16 cellular contexts compared by ENCODE assay signal in the genomic region with DNA sequence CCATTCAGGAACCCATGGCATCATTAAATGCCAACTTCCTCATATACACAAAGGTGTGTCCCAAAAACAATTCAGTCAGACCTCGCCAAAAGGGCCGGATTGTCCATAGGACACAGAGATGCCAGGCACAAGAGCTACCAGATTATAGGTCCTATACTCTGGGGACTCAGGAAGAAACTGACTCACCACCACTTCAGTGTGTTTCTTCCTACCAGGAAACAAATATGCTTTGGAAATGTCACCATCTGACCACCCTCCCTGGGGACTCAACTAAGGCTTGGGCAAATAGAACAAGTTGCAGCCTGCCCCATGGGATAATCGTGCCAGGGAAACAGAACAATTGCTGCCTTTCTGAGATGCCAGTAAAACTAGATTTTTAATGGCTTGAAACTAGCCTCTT. TPM values are rescaled to one million over a fixed set of nuclear protein-coding genes. Genes with fewer than 3 reads are reported as not detected.
DNase-seq lines count a peak whose midpoint lies in the region; ATAC-seq and TF ChIP-seq lines count a peak whose summit lies in the region.
"Had no signal": no experiment of that assay in that cellular context is flagged by ENCODE, and none has a peak within 500 bp of the region (broad histone marks: within the 10 kb centered on the region; RNA-seq: fewer than 3 reads in every experiment).

No MANE protein-coding gene starts in this region.

- H3K4me1 Mint-ChIP-seq in endodermal cell: peaks cover 25% of the 10 kb centered on the region

- H3F3A ChIP-seq in PC-3 (ENCODE audit: low read length, unreplicated experiment): no peaks in the 10 kb centered on the region

- H3K9me2 ChIP-seq in PC-3 (replicated peaks; ENCODE audit: low read length): no peaks in the 10 kb centered on the region

- H3K9me3 Mint-ChIP-seq in endodermal cell: peaks cover 4% of the 10 kb centered on the region
- H3K9me3 Mint-ChIP-seq: effector memory CD8-positive, alpha-beta T cell had no signal

- WGBS in prostate gland: 43% methylated on average over 3 of the region's 3 CpGs
- WGBS in endodermal cell (ENCODE audit: insufficient coverage in 1 of 2, insufficient read length in 1 of 2), 2 experiments: 74 to 81% methylated on average over 3 of the region's 3 CpGs

- peaks cover 60% of the 10 kb centered on the region for H3K27me3 Mint-ChIP-seq in endodermal cell (ENCODE audit: insufficient read depth)

- peak overlapping the region; percentile 28; the same call in 1 of the 2 replicates for H3K9ac ChIP-seq in PC-3 (ENCODE audit: low read length)
- no peak overlapping the region for H3K9ac ChIP-seq in endodermal cell (ENCODE audit: extremely low read depth, low read length, poor library complexity, severe bottlenecking)

- intact Hi-C loops in PC-3 (cut with micrococcal nuclease): no loop called here
- intact Hi-C loops in prostate gland (cut with DNase I): no loop called here

- BruUV-seq in PC-3 (replicated peaks; lab: Mats Ljungman, UMichigan): no TSS peak

- peaks cover 8% of the 10 kb centered on the region; the same call in 1 of the 2 replicates for H3K4me1 ChIP-seq in PC-3 (ENCODE audit: insufficient read depth, low read length)
- no peaks in the 10 kb centered on the region for H3K4me1 ChIP-seq in prostate gland (replicated peaks)
- peaks cover 6% of the 10 kb centered on the region for H3K4me1 ChIP-seq in endodermal cell (ENCODE audit: control insufficient read depth, insufficient read depth, low read length)
- H3K4me1 ChIP-seq: heart right ventricle had no signal

- no peak overlapping the region for H3K4me3 Mint-ChIP-seq in endodermal cell
- H3K4me3 Mint-ChIP-seq: effector memory CD8-positive, alpha-beta T cell; natural killer cell treated with Interleukin-12 subunit alpha and Interleukin-12 subunit beta and Interleukin-15 and Interleukin-18, amount 100 ng/mL, for 72 hours had no signal

- H3K27me3 ChIP-seq in PC-3 (ENCODE audit: low read length): peaks cover 55% of the 10 kb centered on the region
- no peaks in the 10 kb centered on the region for H3K27me3 ChIP-seq in prostate gland (replicated peaks; ENCODE audit: insufficient read depth)
- peaks cover 46% of the 10 kb centered on the region for H3K27me3 ChIP-seq in endodermal cell (ENCODE audit: control insufficient read depth, insufficient read depth, low read length, poor library complexity, severe bottlenecking)

- H4K20me1 ChIP-seq in PC-3 (ENCODE audit: low read length): no peaks in the 10 kb centered on the region

- H3K9me3 ChIP-seq in PC-3 (ENCODE audit: low read length): no peaks in the 10 kb centered on the region
- H3K9me3 ChIP-seq in prostate gland: no peaks in the 10 kb centered on the region
- no peaks in the 10 kb centered on the region for H3K9me3 ChIP-seq in endodermal cell (ENCODE audit: control insufficient read depth, low read length)
- H3K9me3 ChIP-seq: heart right ventricle had no signal

- H3K4me2 ChIP-seq in PC-3 (ENCODE audit: low read length): no peak overlapping the region

- POLR2A ChIA-PET in PC-3 (lab: Charles Lee; ENCODE audit: unreplicated experiment): no interaction called here

- H2AFZ ChIP-seq in PC-3 (ENCODE audit: low read length): no peak overlapping the region

- CTCF ChIA-PET in PC-3 (lab: Charles Lee): no interaction called here

- H3K36me3 ChIP-seq in PC-3 (ENCODE audit: low read depth, low read length) (no peaks in the 10 kb centered on the region), prostate gland (no peaks in the 10 kb centered on the region), endodermal cell (ENCODE audit: control insufficient read depth, insufficient read depth, low read length) (no peaks in the 10 kb centered on the region)
- H3K36me3 ChIP-seq: heart right ventricle had no signal

- TF ChIP-seq CTCF in PC-3 (conservative IDR thresholded peaks at IDR 0.05; ENCODE audit: low read depth, low read length) (no peak), prostate gland (IDR thresholded peaks at IDR 0.05) (no peak), endodermal cell (conservative IDR thresholded peaks at IDR 0.05) (no peak)

- H3K4me3 ChIP-seq in PC-3 (ENCODE audit: low read length): no peak overlapping the region
- H3K4me3 ChIP-seq in prostate gland: no peak overlapping the region
- no peak overlapping the region for H3K4me3 ChIP-seq in endodermal cell (ENCODE audit: low read length)
- H3K4me3 ChIP-seq: heart right ventricle, skin epidermis had no signal

- H3K79me2 ChIP-seq in PC-3 (ENCODE audit: low read length): no peaks in the 10 kb centered on the region

- H3K27ac Mint-ChIP-seq in endodermal cell: no peak overlapping the region
- H3K27ac Mint-ChIP-seq: effector memory CD8-positive, alpha-beta T cell; natural killer cell treated with Interleukin-12 subunit alpha and Interleukin-12 subunit beta and Interleukin-15 and Interleukin-18, amount 100 ng/mL, for 72 hours had no signal

- H3K27ac ChIP-seq in PC-3 (ENCODE audit: low read length) (peak overlapping the region; percentile 79), prostate gland (peak overlapping the region; percentile 48 to 60), endodermal cell (ENCODE audit: low read depth, low read length) (no peak overlapping the region)
- H3K27ac ChIP-seq: heart right ventricle, skin epidermis had no signal

- ATAC-seq in PC-3: no peak; the same call in 1 of the 2 replicates
- ATAC-seq in HG02870 (IDR thresholded peaks at IDR 0.05; ENCODE audit: unreplicated experiment): no peak
- ATAC-seq: effector memory CD8-positive, alpha-beta T cell; heart right ventricle; left cardiac atrium had no signal

- no peaks in the 10 kb centered on the region for H3K36me3 Mint-ChIP-seq in endodermal cell (ENCODE audit: low read depth)
- H3K36me3 Mint-ChIP-seq: natural killer cell treated with Interleukin-12 subunit alpha and Interleukin-12 subunit beta and Interleukin-15 and Interleukin-18, amount 100 ng/mL, for 72 hours had no signal

- TF ChIP-seq POLR2A in prostate gland (IDR thresholded peaks at IDR 0.05): no peak

- DNase-seq in HT-29 (ENCODE audit: low spot score): peak; percentile 76
- peak; percentile 82 for DNase-seq in NCI-H2081 treated with DMSO at 0.1 percent for 48 hours (lab: John Stamatoyannopoulos, UW)
- DNase-seq in PC-3: peak; percentile 44
- DNase-seq in prostate gland (ENCODE audit: low spot score): peak; percentile 80
- no peak for DNase-seq in RKO (ENCODE audit: low spot score)
- no peak for DNase-seq in endodermal cell
- DNase-seq in activated CD8-positive, alpha-beta memory T cell treated with anti-CD3 and anti-CD28 coated beads, Interleukin-2, amount 50 U/mL, for 48 hours: no peak
- DNase-seq: Calu3; effector memory CD8-positive, alpha-beta T cell; heart right ventricle; left cardiac atrium; T-helper 9 cell had no signal

RNA-seq across cellular contexts. Expression of a gene that starts 11.7 kb away (rescaled TPM):
- 14.5 and 23.0 TPM in 2 replicates for total RNA-seq in HT-29 (2014; rRNA removed; shearing (Covaris generic))
- total RNA-seq in PC-3 (2014; rRNA removed): 0.63 TPM in 1 of 2 replicates, not detected in the other
- total RNA-seq in prostate gland: 1 to 10 TPM; 7.7 to 9.5 TPM
- total RNA-seq in endodermal cell: 1 to 10 TPM in 1 of 2 donors, under 1 TPM in 1; 0.55 to 1.8 TPM
- 1.6 TPM for polyA plus RNA-seq in endodermal cell (2013, experiment 1 of 2)
- 1.4 TPM for polyA plus RNA-seq in endodermal cell (2013, experiment 2 of 2)
- total RNA-seq: M059J; natural killer cell treated with Interleukin-12 subunit alpha and Interleukin-12 subunit beta and Interleukin-15 and Interleukin-18, amount 100 ng/mL, for 72 hours had no signal

Comparison
In these comparisons a context has a peak if more than half of its experiments do, and no peak if none do; other contexts are left out.
1. DNase-seq: peak in HT-29 (single experiment), NCI-H2081 treated with DMSO at 0.1 percent for 48 hours (single experiment), PC-3 (single experiment) and prostate gland (single experiment); none in RKO (single experiment), endodermal cell (single experiment) and activated CD8-positive, alpha-beta memory T cell treated with anti-CD3 and anti-CD28 coated beads, Interleukin-2, amount 50 U/mL, for 48 hours (single experiment).